Comparison of ENCODE assay signal across 8 cellular contexts in the genomic region with DNA sequence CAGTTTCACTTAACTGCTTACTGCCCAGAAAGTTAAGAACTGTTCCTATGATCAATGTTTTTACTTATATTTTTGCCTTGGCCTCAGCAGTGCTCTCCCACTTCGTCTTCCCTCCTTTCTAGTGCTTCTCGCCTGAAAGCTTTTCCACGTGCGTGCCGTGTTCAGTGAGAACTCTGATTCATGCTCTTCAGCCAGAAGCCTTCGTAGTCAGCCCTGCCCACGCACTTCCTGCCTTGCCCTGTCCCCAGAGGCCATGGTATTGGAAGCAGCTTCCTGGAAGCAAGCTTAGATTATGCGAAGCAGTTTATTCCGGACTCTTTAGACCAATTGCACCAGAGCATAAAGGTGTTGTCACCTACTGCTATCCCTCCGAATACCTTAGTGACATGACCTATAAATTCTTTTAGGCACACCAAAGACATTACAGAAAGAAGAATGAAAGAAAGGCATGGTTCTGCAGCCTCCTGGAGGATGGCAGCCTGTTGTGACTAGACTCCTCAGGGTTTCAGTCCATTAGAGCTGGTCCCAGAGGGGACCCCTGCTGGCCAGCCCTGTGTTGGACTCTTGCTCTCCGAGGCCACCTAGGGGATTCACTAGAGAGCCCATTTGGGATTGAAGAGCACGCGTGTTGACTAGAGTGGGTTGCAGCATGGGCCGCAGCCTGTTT.
A peak's percentile ranks its signal among the peaks of the same experiment; 100 is the strongest.
DNase-seq lines count a peak whose midpoint lies in the region; ATAC-seq and TF ChIP-seq lines count a peak whose summit lies in the region.

No MANE protein-coding gene starts in this region.

- CTCF ChIA-PET in PC-3 (lab: Charles Lee), result no interaction called here

- peaks cover 2 to 6% of the 10 kb centered on the region in 2 donors for H3K9me3 Mint-ChIP-seq in activated T-cell treated with anti-CD3 and anti-CD28 coated beads, Interleukin-2, amount 50 U/mL, for 72 hours

- H3K27me3 ChIP-seq in PC-3 (ENCODE audit: low read length) (no peaks in the 10 kb centered on the region), gastroesophageal sphincter (no peaks in the 10 kb centered on the region)

- peak overlapping the region; percentile 66 to 67 for H3K4me3 Mint-ChIP-seq in activated T-cell treated with anti-CD3 and anti-CD28 coated beads, Interleukin-2, amount 50 U/mL, for 72 hours

- H3K4me1 ChIP-seq in PC-3 (ENCODE audit: insufficient read depth, low read length) (peaks cover 29% of the 10 kb centered on the region), gastroesophageal sphincter (peaks cover 0 to 13% (median 12%) of the 10 kb centered on the region in 3 donors)

- peaks cover 12 to 15% of the 10 kb centered on the region in 2 donors for H3K36me3 Mint-ChIP-seq in activated T-cell treated with anti-CD3 and anti-CD28 coated beads, Interleukin-2, amount 50 U/mL, for 72 hours (ENCODE audit: insufficient read depth in 2 of 2)

- H4K20me1 ChIP-seq in PC-3 (ENCODE audit: low read length), result peaks cover 12% of the 10 kb centered on the region; the same call in 1 of the 2 replicates

- no peak for TF ChIP-seq EP300 in gastroesophageal sphincter (IDR thresholded peaks at IDR 0.05)

- peak overlapping the region; percentile 88 for H3K27ac Mint-ChIP-seq in activated T-cell treated with anti-CD3 and anti-CD28 coated beads, Interleukin-2, amount 50 U/mL, for 72 hours

- peak; percentile 96 for TF ChIP-seq CTCF in PC-3 (conservative IDR thresholded peaks at IDR 0.05; ENCODE audit: low read depth, low read length)
- TF ChIP-seq CTCF in gastroesophageal sphincter (IDR thresholded peaks at IDR 0.05), result peak in 2 of 4 experiments; percentile 13 to 33

- no peak overlapping the region for H3K4me2 ChIP-seq in PC-3 (ENCODE audit: low read length)

- ATAC-seq in PC-3, result peak; percentile 68; the same call in 1 of the 2 replicates
- ATAC-seq in activated T-cell treated with anti-CD3 and anti-CD28 coated beads, Interleukin-2, amount 50 U/mL, for 72 hours (replicated peaks in 1 of 2), result peak; percentile 87 to 90
- ATAC-seq in gastroesophageal sphincter, result peak; percentile 84
- no peak for ATAC-seq in HG03520 (IDR thresholded peaks at IDR 0.05; ENCODE audit: unreplicated experiment)

- no peaks in the 10 kb centered on the region for H3K9me3 ChIP-seq in PC-3 (ENCODE audit: low read length)
- H3K9me3 ChIP-seq in gastroesophageal sphincter, result no peaks in the 10 kb centered on the region

- intact Hi-C loops in PC-3 (cut with micrococcal nuclease), result no loop called here

- H3K4me1 Mint-ChIP-seq in activated T-cell treated with anti-CD3 and anti-CD28 coated beads, Interleukin-2, amount 50 U/mL, for 72 hours (ENCODE audit: low read depth), result peaks cover 69% of the 10 kb centered on the region

- H2AFZ ChIP-seq in PC-3 (ENCODE audit: low read length), result no peak overlapping the region

- no peaks in the 10 kb centered on the region for H3K27me3 Mint-ChIP-seq in activated T-cell treated with anti-CD3 and anti-CD28 coated beads, Interleukin-2, amount 50 U/mL, for 72 hours (ENCODE audit: low read depth)

- H3K4me3 ChIP-seq in PC-3 (ENCODE audit: low read length), result no peak overlapping the region
- no peak overlapping the region for H3K4me3 ChIP-seq in gastroesophageal sphincter

- H3F3A ChIP-seq in PC-3 (ENCODE audit: low read length, unreplicated experiment), result no peaks in the 10 kb centered on the region

- H3K9ac ChIP-seq in PC-3 (ENCODE audit: low read length), result no peak overlapping the region

- no TSS peak for BruUV-seq in PC-3 (replicated peaks; lab: Mats Ljungman, UMichigan)

- H3K9me2 ChIP-seq in PC-3 (replicated peaks; ENCODE audit: low read length), result no peaks in the 10 kb centered on the region

- peak; percentile 39 for DNase-seq in NCI-H345 (lab: John Stamatoyannopoulos, UW)
- no peak for DNase-seq in NCI-H345 treated with DMSO at 0.1 percent for 48 hours (lab: John Stamatoyannopoulos, UW; ENCODE audit: unreplicated experiment)
- DNase-seq in PC-3, result peak; percentile 64
- DNase-seq in activated T-cell treated with anti-CD3 and anti-CD28 coated beads, Interleukin-2, amount 50 U/mL, for 72 hours, result peak; percentile 80 to 88
- DNase-seq in renal cortical epithelial cell (ENCODE audit: low read depth), result peak; percentile 84
- DNase-seq in NCI-H1694 (lab: John Stamatoyannopoulos, UW), result no peak

- H3K79me2 ChIP-seq in PC-3 (ENCODE audit: low read length), result peaks cover 93% of the 10 kb centered on the region

- TF ChIP-seq POLR2A in gastroesophageal sphincter (IDR thresholded peaks at IDR 0.05), result no peak

- 38 to 60% methylated on average over 1 to 10 of the region's 14 CpGs for WGBS in gastroesophageal sphincter (ENCODE audit: low coverage in 1 of 2), 2 donors

- 0 out of 2 replicates have a peak overlapping the region, but pooled peaks have one; percentile 1 for H3K27ac ChIP-seq in PC-3 (ENCODE audit: low read length)
- peak overlapping the region in 2 of 4 donors; percentile 6 to 18 for H3K27ac ChIP-seq in gastroesophageal sphincter

- H3K36me3 ChIP-seq in PC-3 (ENCODE audit: low read depth, low read length) (peaks cover 4% of the 10 kb centered on the region; the same call in 1 of the 2 replicates), gastroesophageal sphincter (no peaks in the 10 kb centered on the region)

- POLR2A ChIA-PET in PC-3 (lab: Charles Lee; ENCODE audit: unreplicated experiment), result interaction anchor here (0.6 kb wide), 1 partner anchor 27 kb away, joined by 3 read pairs; no protein-coding TSS in a partner anchor

Comparison
In these comparisons a context has a peak if more than half of its experiments do, and no peak if none do; other contexts are left out.
1. DNase-seq: peak in NCI-H345 (single experiment), PC-3 (single experiment), activated T-cell treated with anti-CD3 and anti-CD28 coated beads, Interleukin-2, amount 50 U/mL, for 72 hours (2 of 2) and renal cortical epithelial cell (single experiment); none in NCI-H345 treated with DMSO at 0.1 percent for 48 hours (single experiment) and NCI-H1694 (single experiment).